ENCODE assay signal across 1 cellular context in the genomic region with DNA sequence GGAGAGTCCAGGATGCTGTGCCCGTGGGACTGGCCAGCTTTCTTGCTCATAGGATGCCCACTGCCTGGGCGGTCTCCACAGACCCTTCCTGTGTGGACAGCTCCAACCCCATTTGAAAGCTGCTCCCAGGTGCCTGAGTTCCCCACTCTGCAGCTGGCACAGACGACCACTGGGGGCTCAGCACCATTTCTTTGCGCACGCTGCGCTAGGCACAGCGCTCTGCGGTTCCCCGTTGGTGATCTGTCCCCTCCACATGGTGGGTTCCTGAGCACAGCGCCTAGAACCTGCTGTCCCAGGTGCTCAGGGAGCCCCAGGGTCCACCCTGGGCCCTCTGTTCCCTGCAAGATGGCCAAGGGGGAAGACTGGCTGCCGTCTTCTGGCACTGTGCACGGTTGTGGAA.
TF ChIP-seq lines count a peak whose summit lies in the region.

No MANE protein-coding gene starts in this region.

TF ChIP-seq in HepG2, 621 proteins besides CTCF, POLR2A, EP300 and RAD21:
- TF ChIP-seq, protein P1, sequence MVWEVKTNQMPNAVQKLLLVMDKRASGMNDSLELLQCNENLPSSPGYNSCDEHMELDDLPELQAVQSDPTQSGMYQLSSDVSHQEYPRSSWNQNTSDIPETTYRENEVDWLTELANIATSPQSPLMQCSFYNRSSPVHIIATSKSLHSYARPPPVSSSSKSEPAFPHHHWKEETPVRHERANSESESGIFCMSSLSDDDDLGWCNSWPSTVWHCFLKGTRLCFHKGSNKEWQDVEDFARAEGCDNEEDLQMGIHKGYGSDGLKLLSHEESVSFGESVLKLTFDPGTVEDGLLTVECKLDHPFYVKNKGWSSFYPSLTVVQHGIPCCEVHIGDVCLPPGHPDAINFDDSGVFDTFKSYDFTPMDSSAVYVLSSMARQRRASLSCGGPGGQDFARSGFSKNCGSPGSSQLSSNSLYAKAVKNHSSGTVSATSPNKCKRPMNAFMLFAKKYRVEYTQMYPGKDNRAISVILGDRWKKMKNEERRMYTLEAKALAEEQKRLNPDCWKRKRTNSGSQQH (CRISPR knock-in tag; IDR thresholded peaks at IDR 0.05; ENCODE audit: low read depth), result no peak
- TF ChIP-seq, protein P2, sequence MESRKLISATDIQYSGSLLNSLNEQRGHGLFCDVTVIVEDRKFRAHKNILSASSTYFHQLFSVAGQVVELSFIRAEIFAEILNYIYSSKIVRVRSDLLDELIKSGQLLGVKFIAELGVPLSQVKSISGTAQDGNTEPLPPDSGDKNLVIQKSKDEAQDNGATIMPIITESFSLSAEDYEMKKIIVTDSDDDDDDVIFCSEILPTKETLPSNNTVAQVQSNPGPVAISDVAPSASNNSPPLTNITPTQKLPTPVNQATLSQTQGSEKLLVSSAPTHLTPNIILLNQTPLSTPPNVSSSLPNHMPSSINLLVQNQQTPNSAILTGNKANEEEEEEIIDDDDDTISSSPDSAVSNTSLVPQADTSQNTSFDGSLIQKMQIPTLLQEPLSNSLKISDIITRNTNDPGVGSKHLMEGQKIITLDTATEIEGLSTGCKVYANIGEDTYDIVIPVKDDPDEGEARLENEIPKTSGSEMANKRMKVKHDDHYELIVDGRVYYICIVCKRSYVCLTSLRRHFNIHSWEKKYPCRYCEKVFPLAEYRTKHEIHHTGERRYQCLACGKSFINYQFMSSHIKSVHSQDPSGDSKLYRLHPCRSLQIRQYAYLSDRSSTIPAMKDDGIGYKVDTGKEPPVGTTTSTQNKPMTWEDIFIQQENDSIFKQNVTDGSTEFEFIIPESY (CRISPR knock-in tag; IDR thresholded peaks at IDR 0.05), result peak; percentile 77
- TF ChIP-seq PRPF4 (IDR thresholded peaks at IDR 0.05; ENCODE audit: low read depth, low read length, poor library complexity, severe bottlenecking), result no peak
TF ChIP-seq in HepG2: peak in this region for 1.
